Comparison of ENCODE assay signal across 8 cellular contexts in the genomic region with DNA sequence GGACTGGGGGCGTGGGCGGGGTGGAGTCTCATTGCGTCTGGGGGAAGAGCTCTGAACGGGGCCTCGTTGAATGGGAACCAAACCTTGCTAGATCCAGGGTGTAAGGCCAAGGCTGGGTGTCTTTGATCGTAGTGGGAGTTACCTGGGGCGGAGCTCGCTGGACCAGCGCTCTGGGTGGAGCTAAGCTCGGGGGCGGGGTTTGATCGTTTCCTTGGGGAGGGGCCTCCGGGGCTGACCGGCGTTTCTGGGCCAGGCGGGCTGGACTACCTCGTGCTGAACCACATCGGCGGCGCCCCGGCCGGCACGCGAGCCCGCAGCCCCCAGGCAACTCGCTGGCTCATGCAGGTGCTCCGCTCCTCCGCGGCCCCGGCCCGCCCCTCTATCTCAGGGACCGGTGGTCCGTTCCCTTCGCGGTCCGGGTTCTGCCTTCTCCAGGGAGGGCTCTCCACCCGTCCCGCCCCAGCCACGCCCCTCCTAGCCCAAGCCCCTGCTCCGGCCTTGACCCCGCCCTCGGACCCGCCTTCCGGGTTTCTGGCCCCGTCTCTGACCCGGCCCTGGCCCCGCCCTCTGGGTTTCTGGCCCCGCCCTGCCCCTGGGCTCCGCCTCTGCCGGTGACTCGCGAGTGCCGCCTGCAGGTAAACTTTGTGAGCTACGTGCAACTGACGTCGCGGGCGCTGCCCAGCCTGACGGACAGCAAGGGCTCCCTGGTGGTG. TPM values are rescaled to one million over a fixed set of nuclear protein-coding genes. Genes with fewer than 3 reads are reported as not detected.
DNase-seq lines count a peak whose midpoint lies in the region; ATAC-seq, FAIRE-seq and TF ChIP-seq lines count a peak whose summit lies in the region.

No MANE protein-coding gene starts in this region.

- H3K4me3 ChIP-seq in neuron (ENCODE audit: low read length) (peak overlapping the region; percentile 39), stomach smooth muscle (ENCODE audit: low read length in 2 of 2) (peak overlapping the region; percentile 49 to 74)

- no peaks in the 10 kb centered on the region for H3K27me3 ChIP-seq in neuron (ENCODE audit: insufficient read depth, low read length)
- no peaks in the 10 kb centered on the region for H3K27me3 ChIP-seq in stomach smooth muscle (ENCODE audit: control insufficient read depth in 1 of 2, insufficient read depth in 2 of 2, low read length in 2 of 2)

- peak; percentile 85 for DNase-seq in DMS153 (lab: John Stamatoyannopoulos, UW)
- peak; percentile 96 for DNase-seq in RWPE1 (ENCODE audit: low spot score)
- peak; percentile 86 for DNase-seq in activated gamma-delta T cell (lab: John Stamatoyannopoulos, UW)
- peak; percentile 88 to 95 for DNase-seq in frontal cortex (ENCODE audit: low spot score in 2 of 2)

- no peak for FAIRE-seq in frontal cortex (lab: Jason Lieb, UNC)

- H3K36me3 ChIP-seq in KOPT-K1 (ENCODE audit: insufficient read depth, low read length) (peaks cover 11% of the 10 kb centered on the region), neuron (ENCODE audit: insufficient read depth, low read length) (peaks cover 10% of the 10 kb centered on the region), stomach smooth muscle (ENCODE audit: control insufficient read depth in 2 of 2, insufficient read depth in 2 of 2, low read length in 2 of 2) (peaks cover 0 to under 1% of the 10 kb centered on the region in 2 donors)

- H3K27ac ChIP-seq in KOPT-K1 (ENCODE audit: low read depth, low read length, poor library complexity, severe bottlenecking) (peak overlapping the region; percentile 43), RWPE1 (peak overlapping the region; percentile 94), stomach smooth muscle (ENCODE audit: low read length) (peak overlapping the region; percentile 49)

- ATAC-seq in GM21723 (IDR thresholded peaks at IDR 0.05; ENCODE audit: unreplicated experiment): peak; percentile 44

- POLR2A ChIA-PET in RWPE1 (lab: Yijun Ruan, JAX; ENCODE audit: low non-redundant PET): interaction anchor here (0.6 to 1.2 kb wide), 2 partner anchors 26 to 64 kb away, joined by 3 to 5 read pairs; a partner anchor contains a TSS

- peak; percentile 94 for TF ChIP-seq CTCF in RWPE1 (conservative IDR thresholded peaks at IDR 0.05; ENCODE audit: low read depth)

- H2AFZ ChIP-seq in neuron (ENCODE audit: low read depth, low read length): no peak overlapping the region

- H3K9ac ChIP-seq in stomach smooth muscle (ENCODE audit: low read length in 2 of 2): peak overlapping the region in 1 of 2 donors; percentile 49

- H3K9me3 ChIP-seq in KOPT-K1 (ENCODE audit: insufficient read depth, low read length, poor library complexity, severe bottlenecking) (no peaks in the 10 kb centered on the region), neuron (ENCODE audit: low read length) (no peaks in the 10 kb centered on the region), stomach smooth muscle (ENCODE audit: control insufficient read depth in 2 of 2, low read length in 2 of 2) (no peaks in the 10 kb centered on the region)

- CTCF ChIA-PET in RWPE1 (lab: Yijun Ruan, JAX): interaction anchor here (0.5 to 1.0 kb wide), 7 partner anchors 12 to 878 kb away, joined by 3 to 4 read pairs (median 3); a partner anchor contains a TSS

- peaks cover 14% of the 10 kb centered on the region for H3K4me1 ChIP-seq in neuron (ENCODE audit: insufficient read depth, low read length)
- peaks cover 26% of the 10 kb centered on the region for H3K4me1 ChIP-seq in stomach smooth muscle (ENCODE audit: control insufficient read depth, insufficient read depth, low read length)

RNA-seq across cellular contexts. Expression of a gene that starts 3.3 kb away (rescaled TPM):
- total RNA-seq in frontal cortex: 262 TPM

RNA-seq across cellular contexts. Expression of a gene that starts 6.0 kb away (rescaled TPM):
- 27.3 TPM for total RNA-seq in frontal cortex

RNA-seq across cellular contexts. Expression of a gene that starts 6.5 kb away (rescaled TPM):
- total RNA-seq in frontal cortex: 15.1 TPM

RNA-seq across cellular contexts. Expression of a gene that starts 33.1 kb away (rescaled TPM):
- 39.9 TPM for total RNA-seq in frontal cortex

RNA-seq across cellular contexts. Expression of a gene that starts 33.6 kb away (rescaled TPM):
- 0.41 TPM for total RNA-seq in frontal cortex

Comparison
In these comparisons a context has a peak if more than half of its experiments do, and no peak if none do; other contexts are left out.
1. Peak in every context shown above with its lines: DNase-seq, ATAC-seq, H3K4me3 ChIP-seq and H3K27ac ChIP-seq.
2. H3K27ac ChIP-seq: peak in every context shown above with its lines; median percentile 94 in RWPE1; 49 in stomach smooth muscle; 43 in KOPT-K1.